13 cellular contexts compared by ENCODE assay signal in genomic region chr2:20626698-20627471, GRCh38. TPM values are rescaled to one million over a fixed set of nuclear protein-coding genes. Genes with fewer than 3 reads are reported as not detected.
DNase-seq lines count a peak whose midpoint lies in the region; FAIRE-seq and TF ChIP-seq lines count a peak whose summit lies in the region.
"Had no signal": no experiment of that assay in that cellular context is flagged by ENCODE, and none has a peak within 500 bp of the region (broad histone marks: within the 10 kb centered on the region; RNA-seq: fewer than 3 reads in every experiment).

No MANE protein-coding gene starts in this region.

- TF ChIP-seq POLR2A in prostate gland (IDR thresholded peaks at IDR 0.05): no peak

- DNase-seq in BE2C (peak; percentile 31), colonic mucosa (no peak), kidney (peak; percentile 66), prostate gland (ENCODE audit: low spot score) (no peak), midbrain (lab: John Stamatoyannopoulos, UW) (no peak), immature natural killer cell (no peak), AG08395 (ENCODE audit: low spot score) (no peak), cerebellar nuclear complex (lab: John Stamatoyannopoulos, UW) (no peak)
- DNase-seq: activated B cell treated with CpG ODN at 0.5 μM for 24 hours, SK-N-SH, small intestine had no signal

- H3K27ac ChIP-seq in colonic mucosa (peak overlapping the region; percentile 17), kidney (ENCODE audit: low read depth in 2 of 2, low read length in 2 of 2) (peak overlapping the region; percentile 41 to 59), prostate gland (peak overlapping the region; percentile 79 to 93)

- intact Hi-C loops in colonic mucosa (cut with DNase I): no loop called here
- intact Hi-C loops in kidney (cut with DNase I): no loop called here
- intact Hi-C loops in prostate gland (cut with DNase I): no loop called here

- H3K9me3 ChIP-seq in BE2C (no peaks in the 10 kb centered on the region), colonic mucosa (no peaks in the 10 kb centered on the region), kidney (ENCODE audit: control insufficient read depth in 1 of 2, low read length in 2 of 2) (no peaks in the 10 kb centered on the region), prostate gland (no peaks in the 10 kb centered on the region)
- H3K9me3 ChIP-seq: SK-N-SH had no signal

- peaks cover 1 to 4% of the 10 kb centered on the region in 2 donors for H3K4me1 Mint-ChIP-seq in immature natural killer cell
- H3K4me1 Mint-ChIP-seq: activated B cell treated with CpG ODN at 0.5 μM for 24 hours had no signal

- no peak overlapping the region for H3K4me3 Mint-ChIP-seq in immature natural killer cell
- H3K4me3 Mint-ChIP-seq: activated B cell treated with CpG ODN at 0.5 μM for 24 hours had no signal

- WGBS in prostate gland: 81% methylated on average over 18 of the region's 18 CpGs

- H3K9ac ChIP-seq in colonic mucosa (ENCODE audit: low read depth in 2 of 2, low read length in 2 of 2) (peak overlapping the region in 1 of 2 donors; percentile 43), kidney (ENCODE audit: low read length in 2 of 2) (peak overlapping the region; percentile 6 to 65)
- H3K9ac ChIP-seq: SK-N-SH had no signal

- H3K9me3 Mint-ChIP-seq in immature natural killer cell: no peaks in the 10 kb centered on the region
- H3K9me3 Mint-ChIP-seq: activated B cell treated with CpG ODN at 0.5 μM for 24 hours; activated naive CD4-positive, alpha-beta T cell treated with anti-CD3 and anti-CD28 coated beads, Interleukin-2, amount 50 U/mL, for 72 hours had no signal

- H3K27me3 ChIP-seq in BE2C (no peaks in the 10 kb centered on the region), colonic mucosa (no peaks in the 10 kb centered on the region), prostate gland (replicated peaks; ENCODE audit: insufficient read depth) (no peaks in the 10 kb centered on the region)

- H3K36me3 ChIP-seq in BE2C (peaks cover 3% of the 10 kb centered on the region; the same call in 1 of the 2 replicates), colonic mucosa (no peaks in the 10 kb centered on the region), kidney (ENCODE audit: control insufficient read depth in 1 of 2, insufficient read depth in 2 of 2, low read length in 2 of 2) (peaks cover 10 to 24% of the 10 kb centered on the region in 2 donors), prostate gland (peaks cover 5 to 6% of the 10 kb centered on the region in 2 donors)

- H3K27ac Mint-ChIP-seq in immature natural killer cell: peak overlapping the region in 1 of 6 donors; percentile 45
- H3K27ac Mint-ChIP-seq: activated B cell treated with CpG ODN at 0.5 μM for 24 hours had no signal

- H3K4me3 ChIP-seq in BE2C (ENCODE audit: low read depth, low read length): no peak overlapping the region
- H3K4me3 ChIP-seq in colonic mucosa: no peak overlapping the region
- no peak overlapping the region for H3K4me3 ChIP-seq in kidney (ENCODE audit: low read length in 2 of 2)
- no peak overlapping the region for H3K4me3 ChIP-seq in prostate gland

- H3K36me3 Mint-ChIP-seq in immature natural killer cell: peaks cover 0 to 22% (median 5%) of the 10 kb centered on the region in 3 donors
- H3K36me3 Mint-ChIP-seq: activated naive CD4-positive, alpha-beta T cell treated with anti-CD3 and anti-CD28 coated beads, Interleukin-2, amount 50 U/mL, for 72 hours had no signal

- H3K27me3 Mint-ChIP-seq in immature natural killer cell (ENCODE audit: low read depth in 3 of 3): no peaks in the 10 kb centered on the region
- H3K27me3 Mint-ChIP-seq: activated B cell treated with CpG ODN at 0.5 μM for 24 hours had no signal

- no peak for FAIRE-seq in kidney (lab: Jason Lieb, UNC)
- FAIRE-seq: small intestine had no signal

- H3K4me1 ChIP-seq in BE2C (peaks cover 54% of the 10 kb centered on the region), colonic mucosa (no peaks in the 10 kb centered on the region), kidney (ENCODE audit: control insufficient read depth in 1 of 2, insufficient read depth in 1 of 2, low read depth in 1 of 2, low read length in 2 of 2) (peaks cover 6 to 22% of the 10 kb centered on the region in 2 donors), prostate gland (replicated peaks) (peaks cover 19% of the 10 kb centered on the region)

- TF ChIP-seq CTCF in BE2C (IDR thresholded peaks at IDR 0.05; ENCODE audit: low read depth, low read length): no peak
- no peak for TF ChIP-seq CTCF in colonic mucosa (IDR thresholded peaks at IDR 0.05)
- TF ChIP-seq CTCF in kidney (IDR thresholded peaks at IDR 0.05; ENCODE audit: borderline replicate concordance, extremely low read depth, insufficient read depth): no peak
- no peak for TF ChIP-seq CTCF in prostate gland (IDR thresholded peaks at IDR 0.05)

RNA-seq across cellular contexts. Expression of gene HS1BP3, which starts 24.0 kb away (rescaled TPM):
- 28.3 TPM for polyA plus RNA-seq in BE2C (2012; ENCODE audit: insufficient read depth, insufficient read length, low read depth)
- total RNA-seq in colonic mucosa (10 to 100 TPM; 21.2 to 21.5 TPM), kidney (35.5 TPM), prostate gland (10 to 100 TPM; 29.9 to 39.4 TPM)
- polyA plus RNA-seq in kidney (ENCODE audit: insufficient read depth, low read depth, low replicate concordance) (37.5 TPM), immature natural killer cell (10 to 100 TPM; 19.2 to 31.1 (median 25.3) TPM)

RNA-seq across cellular contexts. Expression of gene GDF7, which starts 40.1 kb away (rescaled TPM):
- polyA plus RNA-seq in BE2C (2012; ENCODE audit: insufficient read depth, insufficient read length, low read depth): 0.14 TPM
- total RNA-seq in colonic mucosa: under 1 TPM; 0.05 to 0.11 TPM
- 12.5 TPM for total RNA-seq in kidney
- 1.8 TPM for polyA plus RNA-seq in kidney (ENCODE audit: insufficient read depth, low read depth, low replicate concordance)
- 1 to 10 TPM; 3.3 to 7.0 TPM for total RNA-seq in prostate gland
- polyA plus RNA-seq in immature natural killer cell: not detected
- total RNA-seq: myocyte had no signal

Comparison
In these comparisons a context has a peak if more than half of its experiments do, and no peak if none do; other contexts are left out.
1. DNase-seq: peak in BE2C (single experiment) and kidney (single experiment); none in colonic mucosa (single experiment), prostate gland (single experiment), midbrain (single experiment), immature natural killer cell (0 of 3), AG08395 (single experiment) and cerebellar nuclear complex (0 of 2).
2. H3K27ac ChIP-seq: peak in every context shown above with its lines; median percentile 86 in prostate gland; 50 in kidney; 17 in colonic mucosa.